ENCODE assay signal across 27 cellular contexts in genomic region chr3:171432548-171432947, GRCh38.
"Had no signal": no experiment of that assay in that cellular context is flagged by ENCODE, and none has a peak within 500 bp of the region (broad histone marks: within the 10 kb centered on the region; RNA-seq: fewer than 3 reads in every experiment).

No MANE protein-coding gene starts in this region.

- H3K9me3 Mint-ChIP-seq: nephron; neural crest cell; stimulated activated naive B cell treated with anti-CD40 and anti-IgM and Interleukin-4, amounts not matched to agents 10 μg/mL and 1 μg/mL and 100 μg/mL, for 72 hours; type B pancreatic cell had no signal

- H3K4me1 ChIP-seq: left lung, lower lobe of right lung, prostate gland, testis, thyroid gland, uterus had no signal

- H3K4me3 ChIP-seq: left lung, lower lobe of right lung, pancreas, prostate gland, skin epidermis, stomach, testis, thyroid gland, uterus had no signal

- H3K27me3 Mint-ChIP-seq: naive thymus-derived CD8-positive, alpha-beta T cell; stimulated activated naive B cell treated with anti-CD40 and anti-IgM and Interleukin-4, amounts not matched to agents 10 μg/mL and 1 μg/mL and 100 μg/mL, for 72 hours; type B pancreatic cell had no signal

- H3K9me3 ChIP-seq: left lung, lower lobe of right lung, pancreas, prostate gland, stomach, testis, thyroid gland, uterus had no signal

- H3K4me3 Mint-ChIP-seq: naive thymus-derived CD8-positive, alpha-beta T cell; nephron; neural crest cell; stimulated activated naive B cell treated with anti-CD40 and anti-IgM and Interleukin-4, amounts not matched to agents 10 μg/mL and 1 μg/mL and 100 μg/mL, for 72 hours; type B pancreatic cell had no signal

- H3K36me3 ChIP-seq: left lung, lower lobe of right lung, pancreas, prostate gland, stomach, thyroid gland, uterus had no signal

- H3K4me1 Mint-ChIP-seq: stimulated activated naive B cell treated with anti-CD40 and anti-IgM and Interleukin-4, amounts not matched to agents 10 μg/mL and 1 μg/mL and 100 μg/mL, for 72 hours had no signal

- DNase-seq: left colon; left lung; lower lobe of right lung; mammary epithelial cell; mesenchymal stem cell; naive thymus-derived CD8-positive, alpha-beta T cell; nucleus accumbens; pancreas; posterior cingulate gyrus; retina; right cardiac atrium; stimulated activated CD4-positive, alpha-beta T cell treated with anti-CD3 and anti-CD28 coated beads, Interleukin-12 subunit alpha, Interleukin-12 subunit beta, amount 100 ng/mL, for 4 hours; stimulated activated CD4-positive, alpha-beta T cell treated with anti-CD3 and anti-CD28 coated beads, Interleukin-15, amount 100 ng/mL, for 24 hours; stimulated activated CD4-positive, alpha-beta T cell treated with anti-CD3 and anti-CD28 coated beads, Interleukin-2, amount 100 ng/mL, for 24 hours; stimulated activated CD4-positive, alpha-beta T cell treated with anti-CD3 and anti-CD28 coated beads, Interleukin-4, amount 100 ng/mL, for 1 hour; stimulated activated naive B cell treated with anti-CD40 and anti-IgM and Interleukin-4, amounts not matched to agents 10 μg/mL and 1 μg/mL and 100 μg/mL, for 72 hours; stimulated activated naive CD8-positive, alpha-beta T cell treated with anti-CD3 and anti-CD28 coated beads, Interleukin-15, Interleukin-2, amounts not matched to agents 100 U/mL and 50 U/mL, for 24 hours; stomach; testis; thyroid gland; uterus had no signal

- H3K27ac ChIP-seq: left lung, lower lobe of right lung, pancreas, prostate gland, skin epidermis, stomach, testis, thyroid gland, uterus had no signal

- H3K36me3 Mint-ChIP-seq: stimulated activated naive B cell treated with anti-CD40 and anti-IgM and Interleukin-4, amounts not matched to agents 10 μg/mL and 1 μg/mL and 100 μg/mL, for 72 hours; type B pancreatic cell had no signal

- ATAC-seq: left colon; left lung; lower lobe of right lung; naive thymus-derived CD8-positive, alpha-beta T cell; pancreas; right cardiac atrium; sciatic nerve; stimulated activated naive B cell treated with anti-CD40 and anti-IgM and Interleukin-4, amounts not matched to agents 10 μg/mL and 1 μg/mL and 100 μg/mL, for 72 hours; stimulated activated naive CD8-positive, alpha-beta T cell treated with anti-CD3 and anti-CD28 coated beads, Interleukin-15, Interleukin-2, amounts not matched to agents 100 U/mL and 50 U/mL, for 24 hours had no signal

- H3K27me3 ChIP-seq: left lung, pancreas, stomach, testis, thyroid gland, uterus had no signal

- H3K27ac Mint-ChIP-seq: nephron; stimulated activated naive B cell treated with anti-CD40 and anti-IgM and Interleukin-4, amounts not matched to agents 10 μg/mL and 1 μg/mL and 100 μg/mL, for 72 hours; type B pancreatic cell had no signal
